Comparison of ENCODE assay signal across 3 cellular contexts in genomic region chr4:37792241-37792640, GRCh38.
"Had no signal": no experiment of that assay in that cellular context is flagged by ENCODE, and none has a peak within 500 bp of the region (broad histone marks: within the 10 kb centered on the region; RNA-seq: fewer than 3 reads in every experiment).

No MANE protein-coding gene starts in this region.

- H3K4me3 ChIP-seq: GM12878 had no signal

- DNase-seq: GDM1, GF-D8 had no signal
